Comparison of ENCODE assay signal across 19 cellular contexts in genomic region chr11:25094085-25094802, GRCh38.
"Had no signal": no experiment of that assay in that cellular context is flagged by ENCODE, and none has a peak within 500 bp of the region (broad histone marks: within the 10 kb centered on the region; RNA-seq: fewer than 3 reads in every experiment).

No MANE protein-coding gene starts in this region.

- H3K27ac Mint-ChIP-seq: activated B cell treated with CpG ODN at 0.5 μM for 24 hours; activated CD8-positive, alpha-beta T cell treated with anti-CD3 and anti-CD28 coated beads for 36 hours; activated naive CD8-positive, alpha-beta T cell treated with anti-CD3 and anti-CD28 coated beads for 36 hours; brain; naive thymus-derived CD8-positive, alpha-beta T cell; stimulated activated naive CD8-positive, alpha-beta T cell treated with anti-CD3 and anti-CD28 coated beads, Interleukin-15, amount 100 ng/mL, for 72 hours had no signal

- H3K27ac ChIP-seq: coronary artery, testis had no signal

- H3K27me3 ChIP-seq: testis had no signal

- H3K27me3 Mint-ChIP-seq: activated B cell treated with CpG ODN at 0.5 μM for 24 hours; activated CD8-positive, alpha-beta T cell treated with anti-CD3 and anti-CD28 coated beads for 36 hours; activated naive CD8-positive, alpha-beta T cell treated with anti-CD3 and anti-CD28 coated beads for 36 hours; brain; naive thymus-derived CD8-positive, alpha-beta T cell; stimulated activated naive CD8-positive, alpha-beta T cell treated with anti-CD3 and anti-CD28 coated beads, Interleukin-15, amount 100 ng/mL, for 72 hours had no signal

- ATAC-seq: activated CD8-positive, alpha-beta T cell treated with anti-CD3 and anti-CD28 coated beads for 36 hours; activated T-cell treated with anti-CD3 and anti-CD28 coated beads, Interleukin-2, amount 50 U/mL, for 4 hours; esophagus mucosa; naive thymus-derived CD8-positive, alpha-beta T cell; stimulated activated naive CD8-positive, alpha-beta T cell treated with anti-CD3 and anti-CD28 coated beads, Interleukin-15, amount 100 ng/mL, for 72 hours had no signal

- H3K36me3 Mint-ChIP-seq: activated naive CD8-positive, alpha-beta T cell treated with anti-CD3 and anti-CD28 coated beads for 36 hours; brain; naive thymus-derived CD8-positive, alpha-beta T cell had no signal

- H3K4me3 Mint-ChIP-seq: activated B cell treated with CpG ODN at 0.5 μM for 24 hours; activated CD8-positive, alpha-beta T cell treated with anti-CD3 and anti-CD28 coated beads for 36 hours; activated naive CD8-positive, alpha-beta T cell treated with anti-CD3 and anti-CD28 coated beads for 36 hours; activated T-cell treated with anti-CD3 and anti-CD28 coated beads, Interleukin-2, amount 50 U/mL, for 4 hours; brain; naive thymus-derived CD8-positive, alpha-beta T cell; stimulated activated naive CD8-positive, alpha-beta T cell treated with anti-CD3 and anti-CD28 coated beads, Interleukin-15, amount 100 ng/mL, for 72 hours had no signal

- H3K4me1 ChIP-seq: testis had no signal

- H3K4me3 ChIP-seq: coronary artery, lung, testis had no signal

- DNase-seq: activated B cell treated with CpG ODN at 0.5 μM for 24 hours; activated CD4-positive, alpha-beta T cell treated with anti-CD3 and anti-CD28 coated beads for 48 hours; activated CD8-positive, alpha-beta T cell treated with anti-CD3 and anti-CD28 coated beads for 36 hours; activated gamma-delta T cell; activated naive CD8-positive, alpha-beta T cell treated with anti-CD3 and anti-CD28 coated beads for 36 hours; activated T-cell treated with anti-CD3 and anti-CD28 coated beads, Interleukin-2, amount 50 U/mL, for 4 hours; amygdala; central memory CD4-positive, alpha-beta T cell; hypothalamus; naive thymus-derived CD8-positive, alpha-beta T cell; retina; small intestine; stimulated activated naive CD8-positive, alpha-beta T cell treated with anti-CD3 and anti-CD28 coated beads, Interleukin-15, amount 100 ng/mL, for 72 hours; SW 1271; testis had no signal

- H3K4me1 Mint-ChIP-seq: activated B cell treated with CpG ODN at 0.5 μM for 24 hours; activated naive CD8-positive, alpha-beta T cell treated with anti-CD3 and anti-CD28 coated beads for 36 hours; brain; naive thymus-derived CD8-positive, alpha-beta T cell; stimulated activated naive CD8-positive, alpha-beta T cell treated with anti-CD3 and anti-CD28 coated beads, Interleukin-15, amount 100 ng/mL, for 72 hours had no signal

- H3K9me3 Mint-ChIP-seq: activated B cell treated with CpG ODN at 0.5 μM for 24 hours; activated naive CD8-positive, alpha-beta T cell treated with anti-CD3 and anti-CD28 coated beads for 36 hours; brain had no signal

- H3K9me3 ChIP-seq: testis had no signal
